ENCODE assay signal across 29 cellular contexts in genomic region chr1:167252986-167253385, GRCh38.
"Had no signal": no experiment of that assay in that cellular context is flagged by ENCODE, and none has a peak within 500 bp of the region (broad histone marks: within the 10 kb centered on the region; RNA-seq: fewer than 3 reads in every experiment).

No MANE protein-coding gene starts in this region.

- H3K36me3 Mint-ChIP-seq: activated CD4-positive, alpha-beta memory T cell treated with anti-CD3 and anti-CD28 coated beads for 36 hours; stimulated activated effector memory CD8-positive, alpha-beta T cell treated with anti-CD3 and anti-CD28 coated beads, Interleukin-12 subunit alpha, Interleukin-12 subunit beta, amount 100 ng/mL, for 72 hours had no signal

- H3K9me3 ChIP-seq: ovary, sigmoid colon, stomach, thyroid gland, upper lobe of left lung, vagina had no signal

- H3K27ac ChIP-seq: brain microvascular endothelial cell, coronary artery, ovary, sigmoid colon, stomach, thyroid gland, upper lobe of left lung, vagina, WERI-Rb-1 had no signal

- H3K27ac Mint-ChIP-seq: activated CD4-positive, alpha-beta memory T cell treated with anti-CD3 and anti-CD28 coated beads for 36 hours; activated naive CD4-positive, alpha-beta T cell treated with anti-CD3 and anti-CD28 coated beads, Interleukin-2, amount 10 ng/mL, durations not matched to agents 7 days and 5 days; activated T-cell treated with anti-CD3 and anti-CD28 coated beads, Interleukin-2, amount 50 U/mL, for 24 hours; naive thymus-derived CD4-positive, alpha-beta T cell; progenitor cell of endocrine pancreas; stimulated activated effector memory CD8-positive, alpha-beta T cell treated with anti-CD3 and anti-CD28 coated beads, Interleukin-12 subunit alpha, Interleukin-12 subunit beta, amount 100 ng/mL, for 72 hours had no signal

- H3K4me3 Mint-ChIP-seq: activated CD4-positive, alpha-beta memory T cell treated with anti-CD3 and anti-CD28 coated beads for 36 hours; activated naive CD4-positive, alpha-beta T cell treated with anti-CD3 and anti-CD28 coated beads, Interleukin-2, amount 10 ng/mL, durations not matched to agents 7 days and 5 days; activated T-cell treated with anti-CD3 and anti-CD28 coated beads, Interleukin-2, amount 50 U/mL, for 24 hours; naive thymus-derived CD4-positive, alpha-beta T cell; stimulated activated effector memory CD8-positive, alpha-beta T cell treated with anti-CD3 and anti-CD28 coated beads, Interleukin-12 subunit alpha, Interleukin-12 subunit beta, amount 100 ng/mL, for 72 hours had no signal

- ATAC-seq: activated CD4-positive, CD25-positive, alpha-beta regulatory T cell treated with anti-CD3 and anti-CD28 coated beads, Interleukin-2, amount 50 U/mL, for 24 hours; naive thymus-derived CD4-positive, alpha-beta T cell; stimulated activated effector memory CD8-positive, alpha-beta T cell treated with anti-CD3 and anti-CD28 coated beads, Interleukin-12 subunit alpha, Interleukin-12 subunit beta, amount 100 ng/mL, for 72 hours had no signal

- H3K4me1 ChIP-seq: thyroid gland, upper lobe of left lung, vagina had no signal

- H3K27me3 Mint-ChIP-seq: activated CD4-positive, alpha-beta memory T cell treated with anti-CD3 and anti-CD28 coated beads for 36 hours; activated naive CD4-positive, alpha-beta T cell treated with anti-CD3 and anti-CD28 coated beads, Interleukin-2, amount 10 ng/mL, durations not matched to agents 7 days and 5 days; activated T-cell treated with anti-CD3 and anti-CD28 coated beads, Interleukin-2, amount 50 U/mL, for 24 hours; naive thymus-derived CD4-positive, alpha-beta T cell; progenitor cell of endocrine pancreas had no signal

- H3K36me3 ChIP-seq: brain microvascular endothelial cell, ovary, sigmoid colon, stomach, thyroid gland, upper lobe of left lung, vagina, WERI-Rb-1 had no signal

- H3K27me3 ChIP-seq: brain microvascular endothelial cell, dorsolateral prefrontal cortex, ovary, sigmoid colon, stomach, thyroid gland, upper lobe of left lung, vagina had no signal

- H3K9me3 Mint-ChIP-seq: activated CD4-positive, alpha-beta memory T cell treated with anti-CD3 and anti-CD28 coated beads for 36 hours; activated naive CD4-positive, alpha-beta T cell treated with anti-CD3 and anti-CD28 coated beads, Interleukin-2, amount 10 ng/mL, durations not matched to agents 7 days and 5 days; activated T-cell treated with anti-CD3 and anti-CD28 coated beads, Interleukin-2, amount 50 U/mL, for 24 hours; naive thymus-derived CD4-positive, alpha-beta T cell; stimulated activated effector memory CD8-positive, alpha-beta T cell treated with anti-CD3 and anti-CD28 coated beads, Interleukin-12 subunit alpha, Interleukin-12 subunit beta, amount 100 ng/mL, for 72 hours had no signal

- DNase-seq: activated CD4-positive, alpha-beta memory T cell treated with anti-CD3 and anti-CD28 coated beads for 36 hours; activated CD4-positive, alpha-beta T cell treated with anti-CD3 and anti-CD28 coated beads for 48 hours; activated CD8-positive, alpha-beta memory T cell treated with anti-CD3 and anti-CD28 coated beads, Interleukin-2, amount 50 U/mL, for 48 hours; activated gamma-delta T cell; activated naive CD4-positive, alpha-beta T cell treated with anti-CD3 and anti-CD28 coated beads, Interleukin-2, amount 10 ng/mL, durations not matched to agents 7 days and 5 days; activated T-cell treated with anti-CD3 and anti-CD28 coated beads, Interleukin-2, amount 50 U/mL, for 24 hours; amniotic stem cell; brain microvascular endothelial cell; dorsolateral prefrontal cortex; effector memory CD4-positive, alpha-beta T cell; islet precursor cell; mammary epithelial cell; midbrain; naive thymus-derived CD4-positive, alpha-beta T cell; ovary; retina; sigmoid colon; small intestine; stimulated activated CD4-positive, alpha-beta T cell treated with anti-CD3 and anti-CD28 coated beads, Interleukin-4, amount 100 ng/mL, for 24 hours; stomach; T1000; thyroid gland; upper lobe of left lung; WERI-Rb-1 had no signal

- H3K4me3 ChIP-seq: coronary artery, dorsolateral prefrontal cortex, ovary, sigmoid colon, stomach, thyroid gland, upper lobe of left lung, vagina had no signal

- H3K4me1 Mint-ChIP-seq: activated naive CD4-positive, alpha-beta T cell treated with anti-CD3 and anti-CD28 coated beads, Interleukin-2, amount 10 ng/mL, durations not matched to agents 7 days and 5 days had no signal
